3 cellular contexts compared by ENCODE assay signal in the genomic region with DNA sequence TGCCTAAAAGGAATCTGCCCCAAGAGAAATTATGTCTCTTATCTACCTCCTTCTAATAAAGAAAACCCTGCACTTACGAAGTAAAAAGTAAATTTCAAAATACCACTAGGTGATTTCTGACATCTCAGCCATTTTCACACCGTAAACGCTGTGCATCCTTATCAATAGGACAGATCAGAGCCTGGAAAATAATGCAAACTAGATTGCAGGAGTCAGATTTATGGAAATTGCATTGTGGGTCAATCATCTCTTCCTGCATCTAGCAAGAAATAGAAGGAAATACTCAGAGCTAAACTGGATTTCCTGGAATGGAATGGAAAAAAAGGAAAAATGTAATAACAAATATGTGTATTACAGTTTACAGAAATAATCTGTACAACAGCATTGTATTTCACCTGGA.
"Had no signal": no experiment of that assay in that cellular context is flagged by ENCODE, and none has a peak within 500 bp of the region (broad histone marks: within the 10 kb centered on the region; RNA-seq: fewer than 3 reads in every experiment).

No MANE protein-coding gene starts in this region.

- ATAC-seq: GM12878 had no signal

- H3K4me3 ChIP-seq: GM12878 had no signal

- DNase-seq: GDM1, GF-D8 had no signal
